32 cellular contexts compared by ENCODE assay signal in the genomic region with DNA sequence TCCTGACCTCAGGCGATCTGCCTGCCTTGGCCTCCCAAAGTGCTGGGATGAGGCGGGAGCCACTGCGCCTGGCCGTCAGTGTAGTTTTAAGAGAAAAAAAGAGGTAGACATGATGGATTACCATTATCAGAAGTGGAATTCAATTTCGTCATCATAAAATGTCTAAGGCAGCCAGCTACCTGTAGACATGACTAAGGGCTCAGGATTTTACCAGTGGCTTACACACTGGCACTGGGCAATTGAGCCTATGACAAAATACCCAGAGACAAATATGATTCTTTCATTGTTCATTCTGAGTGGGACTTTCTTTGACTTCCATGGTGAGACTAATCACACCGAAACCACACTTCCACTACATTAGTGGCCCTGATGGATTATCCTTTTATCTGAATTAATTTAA.
"Had no signal": no experiment of that assay in that cellular context is flagged by ENCODE, and none has a peak within 500 bp of the region (broad histone marks: within the 10 kb centered on the region; RNA-seq: fewer than 3 reads in every experiment).

No MANE protein-coding gene starts in this region.

- H3K27ac ChIP-seq: cardiac muscle cell, coronary artery, esophagus muscularis mucosa, left ventricle myocardium inferior, pancreas, psoas muscle, sigmoid colon, stomach, thyroid gland had no signal

- H3K27me3 ChIP-seq: cardiac muscle cell, esophagus muscularis mucosa, pancreas, sigmoid colon, stomach, thyroid gland had no signal

- H3K4me1 Mint-ChIP-seq: activated CD8-positive, alpha-beta memory T cell treated with anti-CD3 and anti-CD28 coated beads, Interleukin-2, amount 10 ng/mL, durations not matched to agents 7 days and 5 days; activated naive CD4-positive, alpha-beta T cell treated with anti-CD3 and anti-CD28 coated beads, Interleukin-2, amount 50 U/mL, for 24 hours had no signal

- H3K4me3 ChIP-seq: cardiac muscle cell, coronary artery, esophagus muscularis mucosa, left ventricle myocardium inferior, lung, pancreas, psoas muscle, sigmoid colon, stomach, thyroid gland had no signal

- H3K4me3 Mint-ChIP-seq: activated CD8-positive, alpha-beta memory T cell treated with anti-CD3 and anti-CD28 coated beads, Interleukin-2, amount 10 ng/mL, durations not matched to agents 7 days and 5 days; activated CD8-positive, alpha-beta T cell treated with anti-CD3 and anti-CD28 coated beads, Interleukin-2, amount 10 ng/mL, durations not matched to agents 7 days and 5 days; activated naive CD4-positive, alpha-beta T cell treated with anti-CD3 and anti-CD28 coated beads, Interleukin-2, amount 50 U/mL, for 24 hours; activated naive CD8-positive, alpha-beta T cell treated with anti-CD3 and anti-CD28 coated beads, Interleukin-2, amount 50 U/mL, for 24 hours; effector memory CD8-positive, alpha-beta T cell; stimulated activated memory B cell treated with anti-CD40 and anti-IgM and Interleukin-4, amounts not matched to agents 10 μg/mL and 1 μg/mL and 100 μg/mL, for 72 hours; T-helper 1 cell treated with Interleukin-12 subunit alpha and Interleukin-12 subunit beta and Interleukin-4 antibody, amounts not matched to agents 30 μg/mL and 1 μg/mL, for 36 hours had no signal

- H3K4me1 ChIP-seq: psoas muscle, sigmoid colon had no signal

- DNase-seq: activated CD4-positive, alpha-beta T cell treated with anti-CD3 and anti-CD28 coated beads for 1 hour; activated CD4-positive, alpha-beta T cell treated with anti-CD3 and anti-CD28 coated beads, Interleukin-2, amount 50 U/mL, for 1 hour; activated CD8-positive, alpha-beta memory T cell treated with anti-CD3 and anti-CD28 coated beads, Interleukin-2, amount 10 ng/mL, durations not matched to agents 7 days and 5 days; activated CD8-positive, alpha-beta T cell treated with anti-CD3 and anti-CD28 coated beads, Interleukin-2, amount 10 ng/mL, durations not matched to agents 7 days and 5 days; activated naive CD8-positive, alpha-beta T cell treated with anti-CD3 and anti-CD28 coated beads, Interleukin-2, amount 50 U/mL, for 24 hours; activated T-cell treated with anti-CD3 and anti-CD28 coated beads, Interleukin-2, amount 50 U/mL, for 48 hours; cerebellar nuclear complex; effector memory CD8-positive, alpha-beta T cell; foreskin melanocyte; left ventricle myocardium inferior; naive B cell; nucleus accumbens; pancreas; psoas muscle; sigmoid colon; small intestine; stimulated activated CD4-positive, alpha-beta T cell treated with anti-CD3 and anti-CD28 coated beads, Interleukin-1b, Interleukin-23, amount 100 ng/mL, for 48 hours; stimulated activated CD4-positive, alpha-beta T cell treated with anti-CD3 and anti-CD28 coated beads, Interleukin-4, amount 100 ng/mL, for 4 hours; stimulated activated CD8-positive, alpha-beta memory T cell treated with anti-CD3 and anti-CD28 coated beads, Interleukin-4, amount 100 ng/mL, for 48 hours; stomach; SW 1271; T1000; thyroid gland had no signal

- H3K9me3 Mint-ChIP-seq: activated naive CD4-positive, alpha-beta T cell treated with anti-CD3 and anti-CD28 coated beads, Interleukin-2, amount 50 U/mL, for 24 hours; activated naive CD8-positive, alpha-beta T cell treated with anti-CD3 and anti-CD28 coated beads, Interleukin-2, amount 50 U/mL, for 24 hours; effector memory CD8-positive, alpha-beta T cell; stimulated activated memory B cell treated with anti-CD40 and anti-IgM and Interleukin-4, amounts not matched to agents 10 μg/mL and 1 μg/mL and 100 μg/mL, for 72 hours had no signal

- H3K27me3 Mint-ChIP-seq: activated CD8-positive, alpha-beta memory T cell treated with anti-CD3 and anti-CD28 coated beads, Interleukin-2, amount 10 ng/mL, durations not matched to agents 7 days and 5 days; activated naive CD4-positive, alpha-beta T cell treated with anti-CD3 and anti-CD28 coated beads, Interleukin-2, amount 50 U/mL, for 24 hours; activated naive CD8-positive, alpha-beta T cell treated with anti-CD3 and anti-CD28 coated beads, Interleukin-2, amount 50 U/mL, for 24 hours; naive B cell; stimulated activated memory B cell treated with anti-CD40 and anti-IgM and Interleukin-4, amounts not matched to agents 10 μg/mL and 1 μg/mL and 100 μg/mL, for 72 hours had no signal

- H3K36me3 Mint-ChIP-seq: activated CD8-positive, alpha-beta memory T cell treated with anti-CD3 and anti-CD28 coated beads, Interleukin-2, amount 10 ng/mL, durations not matched to agents 7 days and 5 days; activated naive CD4-positive, alpha-beta T cell treated with anti-CD3 and anti-CD28 coated beads, Interleukin-2, amount 50 U/mL, for 24 hours had no signal

- H3K36me3 ChIP-seq: cardiac muscle cell, pancreas, sigmoid colon, thyroid gland had no signal

- ATAC-seq: activated CD8-positive, alpha-beta memory T cell treated with anti-CD3 and anti-CD28 coated beads, Interleukin-2, amount 10 ng/mL, durations not matched to agents 7 days and 5 days; activated CD8-positive, alpha-beta T cell treated with anti-CD3 and anti-CD28 coated beads, Interleukin-2, amount 10 ng/mL, durations not matched to agents 7 days and 5 days; activated naive CD8-positive, alpha-beta T cell treated with anti-CD3 and anti-CD28 coated beads, Interleukin-2, amount 50 U/mL, for 24 hours; effector memory CD8-positive, alpha-beta T cell; pancreas; psoas muscle; stimulated activated memory B cell treated with anti-CD40 and anti-IgM and Interleukin-4, amounts not matched to agents 10 μg/mL and 1 μg/mL and 100 μg/mL, for 72 hours had no signal

- H3K9me3 ChIP-seq: esophagus muscularis mucosa, left ventricle myocardium inferior, pancreas, psoas muscle, sigmoid colon, stomach, thyroid gland had no signal

- H3K27ac Mint-ChIP-seq: activated CD8-positive, alpha-beta memory T cell treated with anti-CD3 and anti-CD28 coated beads, Interleukin-2, amount 10 ng/mL, durations not matched to agents 7 days and 5 days; activated CD8-positive, alpha-beta T cell treated with anti-CD3 and anti-CD28 coated beads, Interleukin-2, amount 10 ng/mL, durations not matched to agents 7 days and 5 days; activated naive CD4-positive, alpha-beta T cell treated with anti-CD3 and anti-CD28 coated beads, Interleukin-2, amount 50 U/mL, for 24 hours; activated naive CD8-positive, alpha-beta T cell treated with anti-CD3 and anti-CD28 coated beads, Interleukin-2, amount 50 U/mL, for 24 hours; activated T-helper 2 cell treated with anti-CD3 and anti-CD28 coated beads, Interferon-gamma antibody, Interleukin-2, Interleukin-4, amounts not matched to agents 10 μg/mL and 5 μg/mL and 100 μg/mL, durations not matched to agents 14 hours and 24 hours and 36 hours; effector memory CD8-positive, alpha-beta T cell; stimulated activated memory B cell treated with anti-CD40 and anti-IgM and Interleukin-4, amounts not matched to agents 10 μg/mL and 1 μg/mL and 100 μg/mL, for 72 hours; T-helper 1 cell treated with Interleukin-12 subunit alpha and Interleukin-12 subunit beta and Interleukin-4 antibody, amounts not matched to agents 30 μg/mL and 1 μg/mL, for 36 hours had no signal

- FAIRE-seq: islet of Langerhans, pancreas, small intestine had no signal
